8 cellular contexts compared by ENCODE assay signal in genomic region chr2:36770542-36771287, GRCh38.
DNase-seq lines count a peak whose midpoint lies in the region; ATAC-seq, FAIRE-seq and TF ChIP-seq lines count a peak whose summit lies in the region.

No MANE protein-coding gene starts in this region.

- no peak for TF ChIP-seq POLR2A in GM12878 (IDR thresholded peaks at IDR 0.05; ENCODE audit: low read depth, low read length)

- intact Hi-C loops in GM12878 (cut with micrococcal nuclease; ENCODE audit: unreplicated experiment): no loop called here

- no peak for TF ChIP-seq EP300 in GM12878 (IDR thresholded peaks at IDR 0.05; ENCODE audit: borderline replicate concordance in 1 of 2, control insufficient read depth in 1 of 2, low read depth in 2 of 2, low read length in 2 of 2)

- RAD21 ChIA-PET in GM12878 (lab: Charles Lee; ENCODE audit: unreplicated experiment): interaction anchor here (1.2 kb wide), 1 partner anchor 418 kb away, joined by 4 read pairs; no protein-coding TSS in a partner anchor

- H2AFZ ChIP-seq in GM12878 (ENCODE audit: control insufficient read depth, low read depth, low read length): no peak overlapping the region

- H4K20me1 ChIP-seq in GM12878 (ENCODE audit: control insufficient read depth, insufficient read depth): no peaks in the 10 kb centered on the region

- H3K27me3 ChIP-seq in RWPE2 (ENCODE audit: insufficient read depth, poor library complexity, severe bottlenecking): no peaks in the 10 kb centered on the region
- H3K27me3 ChIP-seq in GM12878 (replicated peaks in 1 of 2; ENCODE audit: control insufficient read depth in 2 of 2, insufficient read depth in 2 of 2, low read length in 1 of 2): no peaks in the 10 kb centered on the region; a peak in 3 of 4 replicates
- H3K27me3 ChIP-seq in liver (ENCODE audit: control insufficient read depth in 4 of 4, insufficient read depth in 4 of 4, low read length in 3 of 4): no peaks in the 10 kb centered on the region

- BruUV-seq in GM12878 (replicated peaks; lab: Mats Ljungman, UMichigan): no TSS peak

- in situ Hi-C loops in GM12878 (cut with MboI): no loop called here

- no peak for FAIRE-seq in GM12878 (lab: Jason Lieb, UNC)

- no peaks in the 10 kb centered on the region for H3K9me3 ChIP-seq in RWPE2 (ENCODE audit: severe bottlenecking)
- no peaks in the 10 kb centered on the region for H3K9me3 ChIP-seq in GM12878 (replicated peaks; ENCODE audit: control insufficient read depth, insufficient read depth, low read length)
- no peaks in the 10 kb centered on the region for H3K9me3 ChIP-seq in liver (ENCODE audit: control insufficient read depth in 4 of 4, low read length in 3 of 4)

- TF ChIP-seq RAD21 in GM12878 (IDR thresholded peaks at IDR 0.05; ENCODE audit: insufficient read depth, low read depth, low read length) (peak; percentile 21; the same call in 1 of the 2 replicates), liver (IDR thresholded peaks at IDR 0.05) (peak in 1 of 2 donors; percentile 46)

- 54% methylated on average over 11 of the region's 11 CpGs for WGBS in GM12878 (ENCODE audit: insufficient coverage, insufficient replicate concordance, low lambda C conversion rate, missing lambda C conversion rate)
- 65% methylated on average over 11 of the region's 11 CpGs for WGBS in liver

- DNase-seq in GM10248 (ENCODE audit: extremely low spot score) (peak; percentile 65), RWPE2 (ENCODE audit: low spot score) (no peak), GM12878 (ENCODE audit: low read depth, low spot score) (no peak), NCI-H187 (lab: John Stamatoyannopoulos, UW) (no peak)

- H3K27ac ChIP-seq in 22Rv1: no peak overlapping the region
- no peak overlapping the region for H3K27ac ChIP-seq in RWPE2 (ENCODE audit: poor library complexity, severe bottlenecking)
- H3K27ac ChIP-seq in GM12878 (ENCODE audit: control insufficient read depth, insufficient read depth): no peak overlapping the region
- H3K27ac ChIP-seq in liver (ENCODE audit: low read depth in 1 of 2, low read length in 2 of 2): no peak overlapping the region

- H3K4me1 ChIP-seq in RWPE2 (ENCODE audit: insufficient read depth, poor library complexity, severe bottlenecking) (no peaks in the 10 kb centered on the region), GM12878 (ENCODE audit: control insufficient read depth, insufficient read depth, low read length) (no peaks in the 10 kb centered on the region), liver (ENCODE audit: control insufficient read depth in 4 of 4, insufficient read depth in 4 of 4, low read length in 3 of 4) (no peaks in the 10 kb centered on the region)

- peak; percentile 95 for TF ChIP-seq CTCF in 22Rv1 (IDR thresholded peaks at IDR 0.05)
- peak; percentile 60 for TF ChIP-seq CTCF in GM10248 (IDR thresholded peaks at IDR 0.05; ENCODE audit: control extremely low read depth, extremely low read depth, low read depth, missing control alignments)
- peak; percentile 55 for TF ChIP-seq CTCF in RWPE2 (IDR thresholded peaks at IDR 0.05; ENCODE audit: poor library complexity, severe bottlenecking)
- TF ChIP-seq CTCF in GM12878 (IDR thresholded peaks at IDR 0.05 in 2 of 3, conservative IDR thresholded peaks at IDR 0.05 in 1 of 3; ENCODE audit: control insufficient read depth in 2 of 3, extremely low read depth in 1 of 3, insufficient read depth in 1 of 3, low read depth in 3 of 3, low read length in 3 of 3): peak; percentile 54 to 74 (median 59)
- TF ChIP-seq CTCF in liver (IDR thresholded peaks at IDR 0.05; ENCODE audit: low read depth, low read length, missing input control): peak; percentile 25

- no peaks in the 10 kb centered on the region for H3K79me2 ChIP-seq in GM12878 (ENCODE audit: control insufficient read depth, insufficient read depth, low read length)

- H3K4me3 ChIP-seq in RWPE2 (ENCODE audit: severe bottlenecking) (no peak overlapping the region), GM12878 (no peak overlapping the region), liver (ENCODE audit: low read depth in 1 of 3, low read length in 3 of 3) (no peak overlapping the region)

- H3K36me3 ChIP-seq in RWPE2 (ENCODE audit: low read depth) (no peaks in the 10 kb centered on the region), GM12878 (ENCODE audit: control insufficient read depth in 2 of 2, insufficient read depth in 2 of 2, low read length in 1 of 2) (no peaks in the 10 kb centered on the region), liver (ENCODE audit: control insufficient read depth in 4 of 4, insufficient read depth in 3 of 4, low read depth in 1 of 4, low read length in 3 of 4) (no peaks in the 10 kb centered on the region)

- no peak overlapping the region for H3K4me2 ChIP-seq in GM12878 (ENCODE audit: control insufficient read depth, insufficient read depth)

- POLR2A ChIA-PET in GM10248 (lab: Yijun Ruan, JAX): no interaction called here
- POLR2A ChIA-PET in GM12878 (lab: Charles Lee): no interaction called here

- CTCF ChIA-PET in GM10248 (lab: Yijun Ruan, JAX) (interaction anchor here (0.6 to 23.3 kb wide), 9 partner anchors 12 to 418 kb away, joined by 3 to 367 read pairs (median 4); no protein-coding TSS in a partner anchor), GM12878 (lab: Yijun Ruan, JAX) (interaction anchor here (0.6 to 2.0 kb wide), 7 partner anchors 9 to 84 kb away, joined by 3 to 11 read pairs (median 3); no protein-coding TSS in a partner anchor)

- no peak overlapping the region for H3K9ac ChIP-seq in GM12878 (ENCODE audit: control insufficient read depth, insufficient read depth, low read length)
- H3K9ac ChIP-seq in liver (ENCODE audit: low read depth in 1 of 2, low read length in 2 of 2): no peak overlapping the region

- SMC1A ChIA-PET in GM12878 (lab: Charles Lee; ENCODE audit: uncharacterized antibody, unreplicated experiment): interaction anchor here (0.7 to 1.0 kb wide), 4 partner anchors 15 to 898 kb away, joined by 3 to 4 read pairs (median 4); no protein-coding TSS in a partner anchor

- ATAC-seq in HG03520 (IDR thresholded peaks at IDR 0.05; ENCODE audit: unreplicated experiment) (peak; percentile 65), RWPE2 (ENCODE audit: low read depth) (peak; percentile 53; the same call in 2 of the 3 replicates), GM12878 (peak; percentile 89), GM19324 (IDR thresholded peaks at IDR 0.05; ENCODE audit: low FRiP score, unreplicated experiment) (no peak)

TF ChIP-seq in GM12878, 131 proteins besides CTCF, POLR2A, EP300 and RAD21:
- no peak for TF ChIP-seq SIN3A (IDR thresholded peaks at IDR 0.05; ENCODE audit: low read depth, low read length)
- no peak for TF ChIP-seq GATAD2B (conservative IDR thresholded peaks at IDR 0.05; ENCODE audit: low read depth)
- peak; percentile 29; the same call in 1 of the 2 replicates for TF ChIP-seq SMC3 (IDR thresholded peaks at IDR 0.05; ENCODE audit: borderline replicate concordance, low read length)
TF ChIP-seq in GM12878: peak in this region for 1.

TF ChIP-seq in liver, 16 proteins besides CTCF, POLR2A, EP300 and RAD21 (continues in another document):
- no peak for TF ChIP-seq HNF4G (IDR thresholded peaks at IDR 0.05)
- no peak for TF ChIP-seq MAX (IDR thresholded peaks at IDR 0.05)
- no peak for TF ChIP-seq EGR1 (IDR thresholded peaks at IDR 0.05; ENCODE audit: low read depth in 2 of 2)
- no peak for TF ChIP-seq TAF1 (conservative IDR thresholded peaks at IDR 0.05)
- no peak for TF ChIP-seq FOXA2 (IDR thresholded peaks at IDR 0.05)
- no peak for TF ChIP-seq JUND (IDR thresholded peaks at IDR 0.05)
- TF ChIP-seq SP1 (IDR thresholded peaks at IDR 0.05): no peak
- no peak for TF ChIP-seq ZBTB33 (IDR thresholded peaks at IDR 0.05)
- no peak for TF ChIP-seq REST (IDR thresholded peaks at IDR 0.05)
- TF ChIP-seq GABPA (IDR thresholded peaks at IDR 0.05 in 1 of 2, conservative IDR thresholded peaks at IDR 0.05 in 1 of 2): no peak
- no peak for TF ChIP-seq YY1 (IDR thresholded peaks at IDR 0.05)

Comparison
In these comparisons a context has a peak if more than half of its experiments do, and no peak if none do; other contexts are left out.
1. CTCF ChIP-seq: peak in every context shown above with its lines; median percentile 95 in 22Rv1; 60 in GM10248; 59 in GM12878; 55 in RWPE2; 25 in liver.